Comparison of ENCODE assay signal across 9 cellular contexts in the genomic region with DNA sequence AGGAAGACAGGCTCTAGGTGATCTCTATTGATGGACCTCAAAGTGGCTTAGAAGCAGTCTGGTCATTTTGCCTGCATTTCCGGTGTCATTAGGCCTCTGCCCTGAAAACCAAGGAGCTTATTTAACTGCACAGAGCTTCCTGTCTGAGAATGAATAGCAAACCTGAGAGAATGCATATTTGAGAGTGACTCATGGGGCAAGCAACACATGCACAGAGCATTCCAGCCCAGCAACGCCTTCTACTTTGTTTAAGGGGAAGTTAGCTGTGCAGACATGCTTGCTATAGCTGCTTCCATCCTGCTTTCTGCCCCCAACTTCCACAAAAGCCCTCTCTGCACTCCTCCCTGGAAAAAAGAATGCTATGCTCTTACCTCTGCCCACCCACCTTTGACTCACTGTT.
DNase-seq lines count a peak whose midpoint lies in the region; ATAC-seq and TF ChIP-seq lines count a peak whose summit lies in the region.
"Had no signal": no experiment of that assay in that cellular context is flagged by ENCODE, and none has a peak within 500 bp of the region (broad histone marks: within the 10 kb centered on the region; RNA-seq: fewer than 3 reads in every experiment).

No MANE protein-coding gene starts in this region.

- peak; percentile 80 for ATAC-seq in HG03460 (IDR thresholded peaks at IDR 0.05; ENCODE audit: unreplicated experiment)

- no peaks in the 10 kb centered on the region for H3K9me3 ChIP-seq in esophagus muscularis mucosa

- H3K4me3 ChIP-seq in choroid plexus epithelial cell (ENCODE audit: low read depth, low read length) (no peak overlapping the region), esophagus muscularis mucosa (no peak overlapping the region)

- 22% methylated on average over 2 of the region's 2 CpGs for WGBS in esophagus muscularis mucosa

- no peak for TF ChIP-seq EP300 in esophagus muscularis mucosa (IDR thresholded peaks at IDR 0.05)

- H3K27me3 ChIP-seq in esophagus muscularis mucosa = no peaks in the 10 kb centered on the region

- TF ChIP-seq CTCF in choroid plexus epithelial cell (conservative IDR thresholded peaks at IDR 0.05; ENCODE audit: low read depth, low read length) (no peak), esophagus muscularis mucosa (IDR thresholded peaks at IDR 0.05) (no peak)

- peaks cover 0 to 10% (median 4%) of the 10 kb centered on the region in 4 donors for H3K4me1 ChIP-seq in esophagus muscularis mucosa

- no peak overlapping the region for H3K27ac ChIP-seq in esophagus muscularis mucosa (replicated peaks in 1 of 4)
- H3K27ac ChIP-seq: 22Rv1 had no signal

- DNase-seq in DMS153 (lab: John Stamatoyannopoulos, UW) (peak; percentile 12), DMS153 treated with DMSO at 0.1 percent for 48 hours (lab: John Stamatoyannopoulos, UW; ENCODE audit: unreplicated experiment) (no peak), choroid plexus epithelial cell (ENCODE audit: low read depth) (peak; percentile 88), stromal cell of bone marrow (ENCODE audit: low read depth) (peak; percentile 10), NCI-H1048 (lab: John Stamatoyannopoulos, UW) (no peak), esophagus muscularis mucosa (ENCODE audit: extremely low spot score) (no peak)
- DNase-seq in activated effector memory CD4-positive, alpha-beta T cell treated with Interleukin-2 at 50 U/mL for 16 hours = no peak

- intact Hi-C loops in esophagus muscularis mucosa (cut with DNase I) = no loop called here

- no peak for TF ChIP-seq POLR2A in esophagus muscularis mucosa (IDR thresholded peaks at IDR 0.05; ENCODE audit: low read depth)

- H3K36me3 ChIP-seq in esophagus muscularis mucosa = no peaks in the 10 kb centered on the region

Comparison
In these comparisons a context has a peak if more than half of its experiments do, and no peak if none do; other contexts are left out.
1. DNase-seq: peak in DMS153 (single experiment), choroid plexus epithelial cell (single experiment) and stromal cell of bone marrow (single experiment); none in DMS153 treated with DMSO at 0.1 percent for 48 hours (single experiment), NCI-H1048 (single experiment), activated effector memory CD4-positive, alpha-beta T cell treated with Interleukin-2 at 50 U/mL for 16 hours (single experiment) and esophagus muscularis mucosa (single experiment).